In genomic region chr12:107767466-107767865, GRCh38 we compare ENCODE assay signal across 31 cellular contexts. TPM values are rescaled to one million over a fixed set of nuclear protein-coding genes. Genes with fewer than 3 reads are reported as not detected.
"Had no signal": no experiment of that assay in that cellular context is flagged by ENCODE, and none has a peak within 500 bp of the region (broad histone marks: within the 10 kb centered on the region; RNA-seq: fewer than 3 reads in every experiment).

No MANE protein-coding gene starts in this region.

- H3K27ac Mint-ChIP-seq: immature natural killer cell; naive thymus-derived CD4-positive, alpha-beta T cell; natural killer cell treated with Interleukin-12 subunit alpha and Interleukin-12 subunit beta and Interleukin-15 and Interleukin-18, amount 100 ng/mL, for 72 hours; stimulated activated effector memory CD8-positive, alpha-beta T cell treated with anti-CD3 and anti-CD28 coated beads, Interleukin-12 subunit alpha, Interleukin-12 subunit beta, amount 100 ng/mL, for 72 hours; stimulated activated naive CD8-positive, alpha-beta T cell treated with anti-CD3 and anti-CD28 coated beads, Interleukin-15, Interleukin-2, amounts not matched to agents 100 ng/mL and 50 ng/mL, for 24 hours had no signal

- ATAC-seq: mucosa of descending colon; naive thymus-derived CD4-positive, alpha-beta T cell; natural killer cell treated with Interleukin-12 subunit alpha and Interleukin-12 subunit beta and Interleukin-15 and Interleukin-18, amount 100 ng/mL, for 72 hours; pancreas; right cardiac atrium; stimulated activated effector memory CD8-positive, alpha-beta T cell treated with anti-CD3 and anti-CD28 coated beads, Interleukin-12 subunit alpha, Interleukin-12 subunit beta, amount 100 ng/mL, for 72 hours; upper lobe of right lung had no signal

- H3K9me3 ChIP-seq: left ventricle myocardium inferior, mucosa of descending colon, pancreas, prostate gland, sigmoid colon, spleen, suprapubic skin, thoracic aorta, tibial artery, upper lobe of right lung had no signal

- H3K27ac ChIP-seq: left ventricle myocardium inferior, pancreas, prostate gland, sigmoid colon, spleen, suprapubic skin, thoracic aorta, tibial artery, upper lobe of right lung had no signal

- H3K9me3 Mint-ChIP-seq: immature natural killer cell; natural killer cell treated with Interleukin-12 subunit alpha and Interleukin-12 subunit beta and Interleukin-15 and Interleukin-18, amount 100 ng/mL, for 72 hours; neural crest cell; stimulated activated naive CD8-positive, alpha-beta T cell treated with anti-CD3 and anti-CD28 coated beads, Interleukin-15, Interleukin-2, amounts not matched to agents 100 ng/mL and 50 ng/mL, for 24 hours had no signal

- DNase-seq: hypothalamus; immature natural killer cell; left ventricle myocardium inferior; mesendoderm; midbrain; mucosa of descending colon; naive thymus-derived CD4-positive, alpha-beta T cell; nucleus accumbens; pancreas; posterior cingulate gyrus; retina; right cardiac atrium; sigmoid colon; small intestine; spleen; stimulated activated CD4-positive, alpha-beta T cell treated with anti-CD3 and anti-CD28 coated beads, Interleukin-4, amount 100 ng/mL, for 24 hours; stimulated activated naive CD4-positive, alpha-beta T cell; tibial artery; trophoblast cell; upper lobe of right lung had no signal

- H3K36me3 Mint-ChIP-seq: immature natural killer cell; naive thymus-derived CD4-positive, alpha-beta T cell; natural killer cell treated with Interleukin-12 subunit alpha and Interleukin-12 subunit beta and Interleukin-15 and Interleukin-18, amount 100 ng/mL, for 72 hours; stimulated activated effector memory CD8-positive, alpha-beta T cell treated with anti-CD3 and anti-CD28 coated beads, Interleukin-12 subunit alpha, Interleukin-12 subunit beta, amount 100 ng/mL, for 72 hours had no signal

- H3K4me1 Mint-ChIP-seq: immature natural killer cell; neural crest cell; stimulated activated effector memory CD8-positive, alpha-beta T cell treated with anti-CD3 and anti-CD28 coated beads, Interleukin-12 subunit alpha, Interleukin-12 subunit beta, amount 100 ng/mL, for 72 hours had no signal

- H3K4me1 ChIP-seq: left ventricle myocardium inferior, pancreas, prostate gland, sigmoid colon, spleen, suprapubic skin, tibial artery, upper lobe of right lung had no signal

- H3K4me3 Mint-ChIP-seq: immature natural killer cell; naive thymus-derived CD4-positive, alpha-beta T cell; natural killer cell treated with Interleukin-12 subunit alpha and Interleukin-12 subunit beta and Interleukin-15 and Interleukin-18, amount 100 ng/mL, for 72 hours; neural crest cell; stimulated activated effector memory CD8-positive, alpha-beta T cell treated with anti-CD3 and anti-CD28 coated beads, Interleukin-12 subunit alpha, Interleukin-12 subunit beta, amount 100 ng/mL, for 72 hours; stimulated activated naive CD8-positive, alpha-beta T cell treated with anti-CD3 and anti-CD28 coated beads, Interleukin-15, Interleukin-2, amounts not matched to agents 100 ng/mL and 50 ng/mL, for 24 hours had no signal

RNA-seq across cellular contexts. Expression of gene ASCL4, which starts 7.0 kb away (rescaled TPM):
- total RNA-seq: kidney epithelial cell; left ventricle myocardium inferior; lung; mucosa of descending colon; myocyte; naive thymus-derived CD4-positive, alpha-beta T cell; natural killer cell treated with Interleukin-12 subunit alpha and Interleukin-12 subunit beta and Interleukin-15 and Interleukin-18, amount 100 ng/mL, for 72 hours; neural crest cell; osteoblast; pancreas; prostate gland; right cardiac atrium; sigmoid colon; spleen; thoracic aorta; upper lobe of right lung had no signal
- polyA plus RNA-seq: immature natural killer cell; lung; naive thymus-derived CD4-positive, alpha-beta T cell; small intestine had no signal
